ENCODE assay signal across 8 cellular contexts in the genomic region with DNA sequence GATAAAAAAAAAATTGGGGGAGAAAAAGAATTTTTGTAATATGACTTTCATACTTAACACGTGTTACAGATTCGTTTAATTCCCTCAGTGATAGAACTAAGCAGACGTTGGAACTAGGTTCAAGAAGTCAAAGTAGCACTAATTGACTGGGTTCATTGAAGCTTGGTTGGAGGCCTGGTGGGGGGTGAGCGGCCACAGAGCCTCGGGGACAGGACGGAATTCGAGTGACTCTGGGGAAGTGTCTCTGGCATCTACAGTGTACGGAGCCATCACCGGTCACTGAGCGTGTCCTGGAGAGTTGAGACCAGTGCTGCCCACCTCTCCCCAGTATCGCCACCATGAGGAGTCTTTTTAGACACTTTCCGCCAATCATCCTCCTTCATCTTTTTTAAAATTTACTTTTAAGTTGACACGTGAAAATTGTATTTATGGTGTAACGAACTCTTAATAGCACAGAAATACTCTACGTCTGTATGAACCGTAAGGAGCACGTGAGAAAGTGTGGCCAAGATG. TPM values are rescaled to one million over a fixed set of nuclear protein-coding genes. Genes with fewer than 3 reads are reported as not detected.
DNase-seq lines count a peak whose midpoint lies in the region; ATAC-seq and TF ChIP-seq lines count a peak whose summit lies in the region.

No MANE protein-coding gene starts in this region.

- intact Hi-C loops in esophagus muscularis mucosa (cut with DNase I), result no loop called here
- intact Hi-C loops in sigmoid colon (cut with DNase I), result no loop called here

- H3K4me1 ChIP-seq in SJCRH30, result peaks cover 14% of the 10 kb centered on the region
- H3K4me1 ChIP-seq in esophagus muscularis mucosa, result peaks cover 52 to 90% (median 87%) of the 10 kb centered on the region in 4 donors
- peaks cover 0 to 81% (median 65%) of the 10 kb centered on the region in 4 donors for H3K4me1 ChIP-seq in sigmoid colon

- POLR2A ChIA-PET in HEK293T (lab: Yijun Ruan, JAX), result interaction anchor here (1.4 to 3.0 kb wide), 2 partner anchors 14 to 92 kb away, joined by 4 to 11 read pairs; no protein-coding TSS in a partner anchor

- ATAC-seq in HG02571 (IDR thresholded peaks at IDR 0.05; ENCODE audit: unreplicated experiment) (no peak), HG03139 (IDR thresholded peaks at IDR 0.05; ENCODE audit: unreplicated experiment) (no peak)

- H3K36me3 ChIP-seq in SJCRH30 (no peaks in the 10 kb centered on the region), esophagus muscularis mucosa (peaks cover 0 to 2% (median 0%) of the 10 kb centered on the region in 4 donors), sigmoid colon (no peaks in the 10 kb centered on the region)

- TF ChIP-seq EP300 in esophagus muscularis mucosa (IDR thresholded peaks at IDR 0.05), result no peak
- TF ChIP-seq EP300 in sigmoid colon (IDR thresholded peaks at IDR 0.05), result no peak

- H3K27me3 ChIP-seq in SJCRH30 (no peaks in the 10 kb centered on the region), esophagus muscularis mucosa (no peaks in the 10 kb centered on the region), sigmoid colon (no peaks in the 10 kb centered on the region)

- no peak for TF ChIP-seq POLR2A in esophagus muscularis mucosa (IDR thresholded peaks at IDR 0.05; ENCODE audit: low read depth)
- TF ChIP-seq POLR2A in sigmoid colon (IDR thresholded peaks at IDR 0.05), result no peak

- TF ChIP-seq CTCF in esophagus muscularis mucosa (IDR thresholded peaks at IDR 0.05) (no peak), sigmoid colon (IDR thresholded peaks at IDR 0.05) (no peak)

- H3K27ac ChIP-seq in SJCRH30 (no peak overlapping the region), esophagus muscularis mucosa (replicated peaks in 1 of 4) (peak overlapping the region; percentile 89 to 98 (median 93)), sigmoid colon (peak overlapping the region; percentile 86 to 96 (median 92))

- CTCF ChIA-PET in HEK293T (lab: Yijun Ruan, JAX), result no interaction called here

- DNase-seq in SJCRH30 (no peak), esophagus muscularis mucosa (ENCODE audit: extremely low spot score) (no peak), sigmoid colon (no peak), ecto neural progenitor cell (ENCODE audit: low spot score) (no peak), HEK293T (ENCODE audit: extremely low spot score) (no peak)

- peak overlapping the region; percentile 74 for H3K4me3 ChIP-seq in GM08714 (ENCODE audit: low read length)
- peak overlapping the region; percentile 70 for H3K4me3 ChIP-seq in SJCRH30
- H3K4me3 ChIP-seq in esophagus muscularis mucosa, result peak overlapping the region; percentile 85 to 99 (median 95)
- H3K4me3 ChIP-seq in sigmoid colon, result peak overlapping the region; percentile 48 to 97 (median 94)

- WGBS in esophagus muscularis mucosa, result 81% methylated on average over 17 of the region's 17 CpGs
- 84 to 87% methylated on average over 17 of the region's 17 CpGs for WGBS in sigmoid colon, 2 donors

- H3K9me3 ChIP-seq in SJCRH30 (replicated peaks) (no peaks in the 10 kb centered on the region), esophagus muscularis mucosa (no peaks in the 10 kb centered on the region), sigmoid colon (no peaks in the 10 kb centered on the region)

TF ChIP-seq in HEK293T, 16 proteins besides CTCF, POLR2A, EP300 and RAD21:
- TF ChIP-seq BHLHE40 (IDR thresholded peaks at IDR 0.05; ENCODE audit: borderline replicate concordance) (no peak), ARNT (IDR thresholded peaks at IDR 0.05) (no peak), L3MBTL2 (conservative IDR thresholded peaks at IDR 0.05) (no peak), CTBP1 (IDR thresholded peaks at IDR 0.05; ENCODE audit: borderline replicate concordance) (no peak), FOXA1 (IDR thresholded peaks at IDR 0.05) (no peak), FOXM1 (IDR thresholded peaks at IDR 0.05; ENCODE audit: borderline replicate concordance) (no peak)
TF ChIP-seq in HEK293T: peak in this region for 0.

RNA-seq across cellular contexts. Expression of gene ZFYVE21, which starts 1.3 kb away (rescaled TPM):
- total RNA-seq in SJCRH30 (2014; rRNA removed; shearing (Covaris generic)), result 28.3 and 28.6 TPM in 2 replicates
- total RNA-seq in esophagus muscularis mucosa, result 100 to 1,000 TPM; 121 to 180 (median 156) TPM
- total RNA-seq in sigmoid colon, result 100 to 1,000 TPM in 1 of 4 donors, 10 to 100 TPM in 3; 84.2 to 106 (median 89.4) TPM
- polyA plus RNA-seq in sigmoid colon, result 10 to 100 TPM; 41.7 to 90.1 (median 61.7) TPM

RNA-seq across cellular contexts. Expression of gene XRCC3, which starts 1.7 kb away (rescaled TPM):
- total RNA-seq in SJCRH30 (2014; rRNA removed; shearing (Covaris generic)), result 58.0 and 67.0 TPM in 2 replicates
- 1 to 10 TPM; 1.6 to 5.4 (median 2.1) TPM for total RNA-seq in esophagus muscularis mucosa
- 1 to 10 TPM; 1.8 to 7.5 (median 2.0) TPM for total RNA-seq in sigmoid colon
- polyA plus RNA-seq in sigmoid colon, result 10 to 100 TPM in 1 of 3 donors, 1 to 10 TPM in 2; 3.6 to 15.7 (median 5.1) TPM
